Comparison of ENCODE assay signal across 29 cellular contexts in genomic region chr7:159148430-159149395, GRCh38. TPM values are rescaled to one million over a fixed set of nuclear protein-coding genes. Genes with fewer than 3 reads are reported as not detected.
"Had no signal": no experiment of that assay in that cellular context is flagged by ENCODE, and none has a peak within 500 bp of the region (broad histone marks: within the 10 kb centered on the region; RNA-seq: fewer than 3 reads in every experiment).

No MANE protein-coding gene starts in this region.

- H3K27ac ChIP-seq: adrenal gland, Peyer's patch, RWPE1, SJCRH30, WERI-Rb-1 had no signal

- H3K9ac ChIP-seq: SK-N-SH had no signal

- FAIRE-seq: K562 had no signal

- H3K4me3 ChIP-seq: adrenal gland, K562, Peyer's patch, SJCRH30 had no signal

- H3K4me2 ChIP-seq: SK-N-SH had no signal

- H3K9me3 ChIP-seq: adrenal gland, Peyer's patch, SJCRH30, SK-N-SH had no signal

- H3K4me3 Mint-ChIP-seq: activated CD4-positive, alpha-beta memory T cell treated with anti-CD3 and anti-CD28 coated beads, Interleukin-2, amount 10 ng/mL, durations not matched to agents 7 days and 5 days; activated CD4-positive, alpha-beta T cell treated with anti-CD3 and anti-CD28 coated beads for 36 hours; activated naive CD4-positive, alpha-beta T cell treated with anti-CD3 and anti-CD28 coated beads, Interleukin-2, amount 10 ng/mL, durations not matched to agents 7 days and 5 days; activated naive CD8-positive, alpha-beta T cell treated with anti-CD3 and anti-CD28 coated beads, Interleukin-2, amount 10 ng/mL, durations not matched to agents 7 days and 5 days; activated T-helper 17 cell treated with anti-CD3 and anti-CD28 coated beads, Interleukin-2, amount 50 U/mL, for 72 hours had no signal

- DNase-seq: activated CD4-positive, alpha-beta memory T cell treated with anti-CD3 and anti-CD28 coated beads, Interleukin-2, amount 10 ng/mL, durations not matched to agents 7 days and 5 days; activated CD4-positive, alpha-beta T cell treated with anti-CD3 and anti-CD28 coated beads for 36 hours; activated CD4-positive, alpha-beta T cell treated with anti-CD3 and anti-CD28 coated beads, Interleukin-2, amount 50 U/mL, for 1 hour; activated gamma-delta T cell treated with Interleukin-2 at 50 U/mL for 16 hours; activated naive CD4-positive, alpha-beta T cell treated with anti-CD3 and anti-CD28 coated beads, Interleukin-2, amount 10 ng/mL, durations not matched to agents 7 days and 5 days; activated naive CD8-positive, alpha-beta T cell treated with anti-CD3 and anti-CD28 coated beads, Interleukin-2, amount 10 ng/mL, durations not matched to agents 7 days and 5 days; activated T-cell treated with anti-CD3 and anti-CD28 coated beads for 4 hours; activated T-cell treated with anti-CD3 and anti-CD28 coated beads, Interleukin-2, amount 50 U/mL, for 48 hours; adrenal gland; anterior cingulate cortex; Karpas-422; MM.1S; NCI-H1105; NCI-H1436; NCI-H187; NCI-H2081; NCI-H510A treated with DMSO at 0.1 percent for 48 hours; NCI-H69; NK-92 treated with Interleukin-12 subunit alpha and Interleukin-12 subunit beta, amount 100 ng/mL, for 24 hours; OCI-M1; Peyer's patch; Right ventricle myocardium superior; SK-N-SH; T-helper 1 cell; WERI-Rb-1 had no signal

- H3K9me3 Mint-ChIP-seq: activated CD4-positive, alpha-beta memory T cell treated with anti-CD3 and anti-CD28 coated beads, Interleukin-2, amount 10 ng/mL, durations not matched to agents 7 days and 5 days; activated naive CD4-positive, alpha-beta T cell treated with anti-CD3 and anti-CD28 coated beads, Interleukin-2, amount 10 ng/mL, durations not matched to agents 7 days and 5 days; activated naive CD8-positive, alpha-beta T cell treated with anti-CD3 and anti-CD28 coated beads, Interleukin-2, amount 10 ng/mL, durations not matched to agents 7 days and 5 days; activated T-helper 17 cell treated with anti-CD3 and anti-CD28 coated beads, Interleukin-2, amount 50 U/mL, for 72 hours had no signal

- H3K27ac Mint-ChIP-seq: activated CD4-positive, alpha-beta memory T cell treated with anti-CD3 and anti-CD28 coated beads, Interleukin-2, amount 10 ng/mL, durations not matched to agents 7 days and 5 days; activated CD4-positive, alpha-beta T cell treated with anti-CD3 and anti-CD28 coated beads for 36 hours; activated naive CD4-positive, alpha-beta T cell treated with anti-CD3 and anti-CD28 coated beads, Interleukin-2, amount 10 ng/mL, durations not matched to agents 7 days and 5 days; activated naive CD8-positive, alpha-beta T cell treated with anti-CD3 and anti-CD28 coated beads, Interleukin-2, amount 10 ng/mL, durations not matched to agents 7 days and 5 days; activated T-helper 17 cell treated with anti-CD3 and anti-CD28 coated beads, Interleukin-2, amount 50 U/mL, for 72 hours had no signal

- H3K4me1 ChIP-seq: SJCRH30 had no signal

- H3K36me3 ChIP-seq: adrenal gland, Peyer's patch, SJCRH30, WERI-Rb-1 had no signal

- H3K9me2 ChIP-seq: SK-N-SH had no signal

- H3K36me3 Mint-ChIP-seq: activated naive CD4-positive, alpha-beta T cell treated with anti-CD3 and anti-CD28 coated beads, Interleukin-2, amount 10 ng/mL, durations not matched to agents 7 days and 5 days; activated naive CD8-positive, alpha-beta T cell treated with anti-CD3 and anti-CD28 coated beads, Interleukin-2, amount 10 ng/mL, durations not matched to agents 7 days and 5 days had no signal

- ATAC-seq: activated CD4-positive, alpha-beta T cell treated with anti-CD3 and anti-CD28 coated beads for 36 hours; activated T-helper 17 cell treated with anti-CD3 and anti-CD28 coated beads, Interleukin-2, amount 50 U/mL, for 72 hours; K562 had no signal

- H3K4me1 Mint-ChIP-seq: activated T-helper 17 cell treated with anti-CD3 and anti-CD28 coated beads, Interleukin-2, amount 50 U/mL, for 72 hours had no signal

- H3K27me3 ChIP-seq: SJCRH30 had no signal

RNA-seq across cellular contexts. Expression of gene VIPR2, which starts 4.0 kb away (rescaled TPM):
- polyA plus RNA-seq: K562, SK-N-SH had no signal
